ENCODE assay signal across 1 cellular context in genomic region chrX:10011991-10012390, GRCh38.
TF ChIP-seq lines count a peak whose summit lies in the region.

No MANE protein-coding gene starts in this region.

TF ChIP-seq in endothelial cell of umbilical vein, 7 proteins besides CTCF, POLR2A, EP300 and RAD21:
- TF ChIP-seq MAX (IDR thresholded peaks at IDR 0.05; ENCODE audit: insufficient read depth, insufficient read length) (no peak), EZH2 (IDR thresholded peaks at IDR 0.05; ENCODE audit: borderline replicate concordance, low read depth, low read length, severe bottlenecking) (no peak), POLR2AphosphoS5 (IDR thresholded peaks at IDR 0.05; ENCODE audit: insufficient read depth, low read depth, low read length) (no peak), MYC (IDR thresholded peaks at IDR 0.05; ENCODE audit: low read depth, low read length) (no peak)
